9 cellular contexts compared by ENCODE assay signal in genomic region chr4:106316773-106317409, GRCh38. TPM values are rescaled to one million over a fixed set of nuclear protein-coding genes. Genes with fewer than 3 reads are reported as not detected.
DNase-seq lines count a peak whose midpoint lies in the region; ATAC-seq, FAIRE-seq and TF ChIP-seq lines count a peak whose summit lies in the region.
"Had no signal": no experiment of that assay in that cellular context is flagged by ENCODE, and none has a peak within 500 bp of the region (broad histone marks: within the 10 kb centered on the region; RNA-seq: fewer than 3 reads in every experiment).

No MANE protein-coding gene starts in this region.

- H4K20me1 ChIP-seq in HepG2 (ENCODE audit: insufficient read depth, low read length): no peaks in the 10 kb centered on the region

- ATAC-seq in HG02884 (IDR thresholded peaks at IDR 0.05; ENCODE audit: unreplicated experiment): peak; percentile 6
- ATAC-seq in WTC11: no peak
- ATAC-seq in HepG2: no peak; the same call in 1 of the 3 replicates
- ATAC-seq in GM18520 (IDR thresholded peaks at IDR 0.05; ENCODE audit: unreplicated experiment): no peak

- H3K27me3 Mint-ChIP-seq in Calu3 (ENCODE audit: unreplicated experiment) (no peaks in the 10 kb centered on the region), WTC11 (ENCODE audit: low read depth) (no peaks in the 10 kb centered on the region)

- CTCF ChIA-PET in Calu3 (lab: Charles Lee) (no interaction called here), WTC11 (lab: Charles Lee) (no interaction called here), HepG2 (lab: Yijun Ruan, JAX; ENCODE audit: low intra/inter-chr PET ratio, low total read pairs) (no interaction called here)

- H3K9me3 ChIP-seq in HepG2 (ENCODE audit: low read length): no peaks in the 10 kb centered on the region

- FAIRE-seq in HepG2 (lab: Jason Lieb, UNC): no peak

- no peak for TF ChIP-seq RAD21 in HepG2 (CRISPR knock-in tag; IDR thresholded peaks at IDR 0.05)

- peak overlapping the region; percentile 99 for H3K9ac ChIP-seq in HepG2 (ENCODE audit: insufficient read depth, low read depth, low read length)

- BruUV-seq in Calu3 (replicated peaks; lab: Mats Ljungman, UMichigan) (TSS peak; percentile 75), HepG2 (replicated peaks; lab: Mats Ljungman, UMichigan) (TSS peak; percentile 82)

- H3K27me3 ChIP-seq in HepG2 (ENCODE audit: control insufficient read depth in 1 of 2, insufficient read depth in 2 of 2, low read length in 2 of 2): no peaks in the 10 kb centered on the region; a peak in 2 of 5 replicates

- TF ChIP-seq CTCF in Calu3 (IDR thresholded peaks at IDR 0.05; ENCODE audit: unreplicated experiment) (no peak), WTC11 (IDR thresholded peaks at IDR 0.05) (no peak), HepG2 (CRISPR knock-in tag; IDR thresholded peaks at IDR 0.05) (no peak)

- H3K4me1 Mint-ChIP-seq in Calu3 (ENCODE audit: low read depth, unreplicated experiment) (peaks cover 11% of the 10 kb centered on the region), WTC11 (peaks cover 6% of the 10 kb centered on the region)

- DNase-seq in Calu3 (no peak), WTC11 (ENCODE audit: low spot score) (no peak), HepG2 (ENCODE audit: low spot score) (no peak), NCI-H446 (lab: John Stamatoyannopoulos, UW) (no peak)
- DNase-seq in stimulated activated CD4-positive, alpha-beta T cell treated with anti-CD3 and anti-CD28 coated beads, Interleukin-2, amount 100 ng/mL, for 24 hours: no peak
- DNase-seq in stimulated activated CD4-positive, alpha-beta T cell treated with anti-CD3 and anti-CD28 coated beads, Interleukin-4, amount 100 ng/mL, for 1 hour: no peak

- H3K4me3 ChIP-seq in HepG2 (replicated peaks in 1 of 3; ENCODE audit: insufficient read depth in 1 of 3, low read depth in 2 of 3, low read length in 3 of 3): peak overlapping the region; percentile 89 to 97 (median 93)

- intact Hi-C loops in Calu3 (cut with micrococcal nuclease; ENCODE audit: unreplicated experiment): no loop called here
- intact Hi-C loops in HepG2 (cut with micrococcal nuclease; ENCODE audit: unreplicated experiment): loop anchor here (1.0 to 10.0 kb wide), 5 partner anchors 30 to 612 kb away; partner anchors contain the start of genes GIMD1, GSTCD and INTS12

- POLR2A ChIA-PET in WTC11 (lab: Charles Lee) (no interaction called here), HepG2 (lab: Yijun Ruan, JAX) (interaction anchor here (1.3 to 2.7 kb wide), 5 partner anchors 14 to 59 kb away, joined by 3 to 45 read pairs (median 16); no protein-coding TSS in a partner anchor)

- no peak for TF ChIP-seq POLR2A in HepG2 (IDR thresholded peaks at IDR 0.05; ENCODE audit: insufficient read depth in 1 of 2, low read depth in 2 of 2, low read length in 2 of 2)

- H3K27ac ChIP-seq in HepG2 (ENCODE audit: extremely low read length, insufficient read depth, low read length): peak overlapping the region; percentile 99

- H3K79me2 ChIP-seq in HepG2 (ENCODE audit: insufficient read depth, low read length): peaks cover 89% of the 10 kb centered on the region

- no peaks in the 10 kb centered on the region for H3K9me3 Mint-ChIP-seq in Calu3 (ENCODE audit: low read depth, unreplicated experiment)
- peaks cover 20% of the 10 kb centered on the region for H3K9me3 Mint-ChIP-seq in WTC11

- peaks cover 52% of the 10 kb centered on the region for H3K4me1 ChIP-seq in HepG2 (ENCODE audit: insufficient read depth, low read length)

- 0 out of 5 replicates have a peak, but pooled peaks cover 0 to 4% of the 10 kb centered on the region in 2 experiments for H3K36me3 ChIP-seq in HepG2 (replicated peaks in 1 of 2; ENCODE audit: control insufficient read depth in 1 of 2, insufficient read depth in 2 of 2, low read length in 2 of 2)

- WGBS in HepG2 (ENCODE audit: low lambda C conversion rate): under 1% methylated on average over 13 of the region's 13 CpGs

- peak overlapping the region; percentile 66 for H2AFZ ChIP-seq in HepG2 (ENCODE audit: low read length)

- H3K36me3 Mint-ChIP-seq in Calu3 (ENCODE audit: insufficient read depth, unreplicated experiment) (peaks cover 5% of the 10 kb centered on the region), WTC11 (peaks cover 20% of the 10 kb centered on the region)

- in situ Hi-C loops in HepG2 (cut with HindIII; ENCODE audit: extremely low pct_ligation_motif_present, low pct_unique_long_range_greater_than_20kb): no loop called here

- H3K27ac Mint-ChIP-seq in Calu3 (ENCODE audit: unreplicated experiment) (no peak overlapping the region), WTC11 (no peak overlapping the region)

- H3K4me3 Mint-ChIP-seq in Calu3 (ENCODE audit: low read depth, unreplicated experiment) (no peak overlapping the region), WTC11 (no peak overlapping the region)

- TF ChIP-seq EP300 in HepG2 (IDR thresholded peaks at IDR 0.05; ENCODE audit: low read depth in 2 of 2, low read length in 2 of 2) (no peak; a peak in 1 of 4 replicates), HepG2 (CRISPR knock-in tag; IDR thresholded peaks at IDR 0.05; ENCODE audit: borderline replicate concordance) (no peak)

- peak overlapping the region; percentile 75 for H3K4me2 ChIP-seq in HepG2 (ENCODE audit: low read depth, low read length)

RNA-seq across cellular contexts. Expression of gene AIMP1, which starts 0.5 kb away (rescaled TPM):
- total RNA-seq in Calu3 (2022) (60.4 and 65.5 TPM in 2 replicates), WTC11 (2021) (51.2 to 53.3 TPM (median 52.5 TPM) in 3 replicates), HepG2 (2016; rRNA removed; fragmentation: Illumina TruSeq; extraction: Trizol) (82.9 and 116 TPM in 2 replicates)
- 30.5 and 34.0 TPM in 2 replicates for total RNA-seq in HepG2 (2016; cell fraction: cytosol; rRNA removed; fragmentation: Illumina TruSeq; extraction: Trizol; ENCODE audit: low read depth)
- 83.6 and 117 TPM in 2 replicates for total RNA-seq in HepG2 (2016; cell fraction: insoluble cytoplasmic fraction; rRNA removed; fragmentation: Illumina TruSeq; extraction: Trizol)
- total RNA-seq in HepG2 (2016; cell fraction: membrane; rRNA removed; fragmentation: Illumina TruSeq; extraction: Trizol): 39.0 and 40.1 TPM in 2 replicates
- total RNA-seq in HepG2 (2016; cell fraction: nucleus; rRNA removed; fragmentation: Illumina TruSeq; extraction: Trizol): 44.3 and 52.5 TPM in 2 replicates
- 19.6 and 28.6 TPM in 2 replicates for polyA plus RNA-seq in HepG2 (2011; rRNA removed)
- 10.4 and 14.9 TPM in 2 replicates for polyA plus RNA-seq in HepG2 (2011; cell fraction: cytosol; rRNA removed)
- 14.5 and 20.1 TPM in 2 replicates for polyA plus RNA-seq in HepG2 (2011; cell fraction: nucleus; rRNA removed)
- 51.2 and 79.1 TPM in 2 replicates for polyA plus RNA-seq in HepG2 (2012)
- polyA plus RNA-seq in HepG2 (2016; cell fraction: cytosol; fragmentation: Illumina TruSeq; extraction: Trizol; ENCODE audit: low read depth): 20.3 and 22.2 TPM in 2 replicates
- polyA plus RNA-seq in HepG2 (2016; cell fraction: insoluble cytoplasmic fraction; fragmentation: Illumina TruSeq; extraction: Trizol; ENCODE audit: low read depth): 110 and 116 TPM in 2 replicates
- 23.9 and 29.0 TPM in 2 replicates for polyA plus RNA-seq in HepG2 (2016; cell fraction: membrane; fragmentation: Illumina TruSeq; extraction: Trizol; ENCODE audit: low read depth)
- polyA plus RNA-seq in HepG2 (2016; cell fraction: nucleus; fragmentation: Illumina TruSeq; extraction: Trizol; ENCODE audit: insufficient read depth, low read depth): 92.7 and 105 TPM in 2 replicates
- 2.7 and 3.9 TPM in 2 replicates for polyA minus RNA-seq in HepG2 (2011; rRNA and poly(A)+ RNA removed; ENCODE audit: low replicate concordance)
- polyA minus RNA-seq in HepG2 (2011; cell fraction: cytosol; rRNA and poly(A)+ RNA removed): 10.7 and 11.9 TPM in 2 replicates
- 20.3 and 25.0 TPM in 2 replicates for polyA minus RNA-seq in HepG2 (2011; cell fraction: nucleus; rRNA and poly(A)+ RNA removed)

RNA-seq across cellular contexts. Expression of gene TBCK, which starts 0.9 kb away (rescaled TPM):
- total RNA-seq in Calu3 (2022): 19.7 and 22.5 TPM in 2 replicates
- 26.3 to 30.5 TPM (median 28.6 TPM) in 3 replicates for total RNA-seq in WTC11 (2021)
- 44.3 and 51.0 TPM in 2 replicates for total RNA-seq in HepG2 (2016; rRNA removed; fragmentation: Illumina TruSeq; extraction: Trizol)
- total RNA-seq in HepG2 (2016; cell fraction: cytosol; rRNA removed; fragmentation: Illumina TruSeq; extraction: Trizol; ENCODE audit: low read depth): 51.6 and 59.0 TPM in 2 replicates
- 38.7 and 48.0 TPM in 2 replicates for total RNA-seq in HepG2 (2016; cell fraction: insoluble cytoplasmic fraction; rRNA removed; fragmentation: Illumina TruSeq; extraction: Trizol)
- 31.2 and 40.8 TPM in 2 replicates for total RNA-seq in HepG2 (2016; cell fraction: membrane; rRNA removed; fragmentation: Illumina TruSeq; extraction: Trizol)
- 170 and 177 TPM in 2 replicates for total RNA-seq in HepG2 (2016; cell fraction: nucleus; rRNA removed; fragmentation: Illumina TruSeq; extraction: Trizol)
- polyA plus RNA-seq in HepG2 (2011; rRNA removed): 55.7 and 62.4 TPM in 2 replicates
- polyA plus RNA-seq in HepG2 (2011; cell fraction: cytosol; rRNA removed): 20.1 and 25.7 TPM in 2 replicates
- 121 and 149 TPM in 2 replicates for polyA plus RNA-seq in HepG2 (2011; cell fraction: nucleus; rRNA removed)
- polyA plus RNA-seq in HepG2 (2012): 24.7 and 32.0 TPM in 2 replicates
- 1.9 and 2.8 TPM in 2 replicates for polyA plus RNA-seq in HepG2 (2016; cell fraction: cytosol; fragmentation: Illumina TruSeq; extraction: Trizol; ENCODE audit: low read depth)
- polyA plus RNA-seq in HepG2 (2016; cell fraction: insoluble cytoplasmic fraction; fragmentation: Illumina TruSeq; extraction: Trizol; ENCODE audit: low read depth): 27.6 and 28.6 TPM in 2 replicates
- 6.4 and 6.6 TPM in 2 replicates for polyA plus RNA-seq in HepG2 (2016; cell fraction: membrane; fragmentation: Illumina TruSeq; extraction: Trizol; ENCODE audit: low read depth)
- 52.1 and 53.0 TPM in 2 replicates for polyA plus RNA-seq in HepG2 (2016; cell fraction: nucleus; fragmentation: Illumina TruSeq; extraction: Trizol; ENCODE audit: insufficient read depth, low read depth)
- 16.3 and 149 TPM in 2 replicates for polyA minus RNA-seq in HepG2 (2011; rRNA and poly(A)+ RNA removed; ENCODE audit: low replicate concordance)
- 25.6 and 32.7 TPM in 2 replicates for polyA minus RNA-seq in HepG2 (2011; cell fraction: cytosol; rRNA and poly(A)+ RNA removed)
- polyA minus RNA-seq in HepG2 (2011; cell fraction: nucleus; rRNA and poly(A)+ RNA removed): 587 and 688 TPM in 2 replicates

RNA-seq across cellular contexts. Expression of gene GIMD1, which starts 51.7 kb away (rescaled TPM):
- total RNA-seq in Calu3 (2022) (not detected in 2 replicates), WTC11 (2021) (not detected in 3 replicates), HepG2 (2016; rRNA removed; fragmentation: Illumina TruSeq; extraction: Trizol) (not detected in 2 replicates)
- not detected in 2 replicates for total RNA-seq in HepG2 (2016; cell fraction: cytosol; rRNA removed; fragmentation: Illumina TruSeq; extraction: Trizol; ENCODE audit: low read depth)
- total RNA-seq in HepG2 (2016; cell fraction: insoluble cytoplasmic fraction; rRNA removed; fragmentation: Illumina TruSeq; extraction: Trizol): not detected in 2 replicates
- total RNA-seq in HepG2 (2016; cell fraction: membrane; rRNA removed; fragmentation: Illumina TruSeq; extraction: Trizol): not detected in 2 replicates
- not detected in 2 replicates for total RNA-seq in HepG2 (2016; cell fraction: nucleus; rRNA removed; fragmentation: Illumina TruSeq; extraction: Trizol)
- not detected in 2 replicates for polyA plus RNA-seq in HepG2 (2011; rRNA removed)
- polyA plus RNA-seq in HepG2 (2011; cell fraction: cytosol; rRNA removed): not detected in 2 replicates
- not detected in 2 replicates for polyA plus RNA-seq in HepG2 (2011; cell fraction: nucleus; rRNA removed)
- polyA plus RNA-seq in HepG2 (2012): not detected in 2 replicates
- polyA plus RNA-seq in HepG2 (2016; cell fraction: cytosol; fragmentation: Illumina TruSeq; extraction: Trizol; ENCODE audit: low read depth): not detected in 2 replicates
- polyA plus RNA-seq in HepG2 (2016; cell fraction: insoluble cytoplasmic fraction; fragmentation: Illumina TruSeq; extraction: Trizol; ENCODE audit: low read depth): not detected in 2 replicates
- not detected in 2 replicates for polyA plus RNA-seq in HepG2 (2016; cell fraction: membrane; fragmentation: Illumina TruSeq; extraction: Trizol; ENCODE audit: low read depth)
- polyA plus RNA-seq in HepG2 (2016; cell fraction: nucleus; fragmentation: Illumina TruSeq; extraction: Trizol; ENCODE audit: insufficient read depth, low read depth): not detected in 2 replicates
- polyA minus RNA-seq in HepG2 (2011; rRNA and poly(A)+ RNA removed; ENCODE audit: low replicate concordance): not detected in 2 replicates
- not detected in 2 replicates for polyA minus RNA-seq in HepG2 (2011; cell fraction: cytosol; rRNA and poly(A)+ RNA removed)
- polyA minus RNA-seq in HepG2 (2011; cell fraction: nucleus; rRNA and poly(A)+ RNA removed): not detected in 2 replicates
- total RNA-seq: pulmonary artery endothelial cell had no signal
